ENCODE assay signal across 14 cellular contexts in the genomic region with DNA sequence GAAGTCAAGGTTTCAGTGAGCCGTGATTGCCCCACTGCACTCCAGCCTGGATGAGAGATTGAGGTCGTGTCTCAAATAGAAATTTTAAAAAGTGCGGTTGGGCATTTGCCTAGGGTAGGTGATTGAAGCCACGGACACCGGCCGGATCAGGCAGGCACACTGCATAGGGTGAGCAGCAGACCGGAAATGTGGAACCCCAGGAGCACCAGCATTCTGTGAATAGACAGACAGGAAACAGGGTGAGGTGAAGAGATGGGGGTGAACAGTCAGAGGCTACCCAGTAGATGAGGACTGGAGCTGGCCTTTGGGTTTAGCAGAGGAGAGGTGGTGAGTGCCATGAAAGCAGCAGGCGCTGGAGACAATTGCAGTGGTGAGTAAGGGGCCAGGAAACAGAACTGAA. TPM values are rescaled to one million over a fixed set of nuclear protein-coding genes. Genes with fewer than 3 reads are reported as not detected.
A peak's percentile ranks its signal among the peaks of the same experiment; 100 is the strongest.
DNase-seq lines count a peak whose midpoint lies in the region; ATAC-seq and TF ChIP-seq lines count a peak whose summit lies in the region.
"Had no signal": no experiment of that assay in that cellular context is flagged by ENCODE, and none has a peak within 500 bp of the region (broad histone marks: within the 10 kb centered on the region; RNA-seq: fewer than 3 reads in every experiment).

No MANE protein-coding gene starts in this region.

- no peak overlapping the region for H3K4me3 Mint-ChIP-seq in Caco-2 (ENCODE audit: unreplicated experiment)
- no peak overlapping the region for H3K4me3 Mint-ChIP-seq in chondrocyte (ENCODE audit: unreplicated experiment)
- H3K4me3 Mint-ChIP-seq in neural progenitor cell: peak overlapping the region; percentile 6

- no peaks in the 10 kb centered on the region for H3K27me3 ChIP-seq in Caco-2 (replicated peaks; ENCODE audit: control insufficient read depth, insufficient read depth, low read length)
- no peaks in the 10 kb centered on the region for H3K27me3 ChIP-seq in neural progenitor cell
- no peaks in the 10 kb centered on the region for H3K27me3 ChIP-seq in esophagus muscularis mucosa
- no peaks in the 10 kb centered on the region for H3K27me3 ChIP-seq in gastroesophageal sphincter

- no peak for ATAC-seq in gastroesophageal sphincter
- ATAC-seq: K562, left colon had no signal

- TF ChIP-seq CTCF in Caco-2 (IDR thresholded peaks at IDR 0.05; ENCODE audit: insufficient read depth in 1 of 2, low read depth in 1 of 2, low read length in 1 of 2, severe bottlenecking in 1 of 2, unreplicated experiment in 1 of 2) (no peak), NB4 (IDR thresholded peaks at IDR 0.05; ENCODE audit: low read depth, low read length) (no peak), chondrocyte (IDR thresholded peaks at IDR 0.05) (no peak), neural progenitor cell (IDR thresholded peaks at IDR 0.05) (no peak), esophagus muscularis mucosa (IDR thresholded peaks at IDR 0.05) (no peak), gastroesophageal sphincter (IDR thresholded peaks at IDR 0.05) (no peak)

- H4K20me1 ChIP-seq in neural progenitor cell (ENCODE audit: low read depth): peaks cover 40% of the 10 kb centered on the region

- H3K36me3 ChIP-seq in Caco-2 (ENCODE audit: control insufficient read depth, insufficient read depth, low read length): no peaks in the 10 kb centered on the region
- H3K36me3 ChIP-seq in neural progenitor cell: no peaks in the 10 kb centered on the region
- H3K36me3 ChIP-seq in esophagus muscularis mucosa: peaks cover 0 to 10% (median 8%) of the 10 kb centered on the region in 4 donors
- H3K36me3 ChIP-seq in gastroesophageal sphincter: peaks cover 0 to 8% of the 10 kb centered on the region in 2 donors

- H3K4me1 Mint-ChIP-seq in Caco-2 (ENCODE audit: low read depth, unreplicated experiment): peaks cover 20% of the 10 kb centered on the region
- peaks cover 30% of the 10 kb centered on the region for H3K4me1 Mint-ChIP-seq in chondrocyte (ENCODE audit: low read depth)
- H3K4me1 Mint-ChIP-seq in neural progenitor cell: peaks cover 27% of the 10 kb centered on the region

- H3F3A ChIP-seq in neural progenitor cell (ENCODE audit: low read depth): peaks cover 8% of the 10 kb centered on the region

- H3K36me3 Mint-ChIP-seq in Caco-2 (ENCODE audit: insufficient read depth, unreplicated experiment) (peaks cover 37% of the 10 kb centered on the region), chondrocyte (ENCODE audit: low read depth) (peaks cover 4% of the 10 kb centered on the region), neural progenitor cell (peaks cover 25% of the 10 kb centered on the region)

- POLR2A ChIA-PET in Caco-2 (lab: Charles Lee): no interaction called here

- H3K4me1 ChIP-seq in Caco-2 (peaks cover 6% of the 10 kb centered on the region; the same call in 1 of the 2 replicates), neural progenitor cell (peaks cover 22% of the 10 kb centered on the region), esophagus muscularis mucosa (peaks cover 0 to 5% (median 0%) of the 10 kb centered on the region in 4 donors), gastroesophageal sphincter (no peaks in the 10 kb centered on the region)

- H3K27me3 Mint-ChIP-seq in Caco-2 (ENCODE audit: insufficient read depth, unreplicated experiment) (no peaks in the 10 kb centered on the region), chondrocyte (ENCODE audit: low read depth) (no peaks in the 10 kb centered on the region), neural progenitor cell (ENCODE audit: insufficient read depth, low read depth) (peaks cover 11% of the 10 kb centered on the region)

- WGBS in esophagus muscularis mucosa: 79% methylated on average over 7 of the region's 8 CpGs
- WGBS in gastroesophageal sphincter (ENCODE audit: low coverage in 1 of 2), 2 donors: 73 to 86% methylated on average over 6 to 7 of the region's 8 CpGs

- peaks cover 83% of the 10 kb centered on the region for H3K79me2 ChIP-seq in neural progenitor cell (ENCODE audit: low read depth)

- no peak for DNase-seq in Caco-2
- peak; percentile 38 for DNase-seq in NB4 (ENCODE audit: low read depth)
- no peak for DNase-seq in chondrocyte (ENCODE audit: low spot score)
- DNase-seq in neural progenitor cell (ENCODE audit: low spot score): no peak
- no peak for DNase-seq in stimulated activated naive CD4-positive, alpha-beta T cell treated with Interleukin-2 at 50 U/mL for 16 hours (lab: John Stamatoyannopoulos, UW)
- DNase-seq in esophagus muscularis mucosa (ENCODE audit: extremely low spot score): no peak
- DNase-seq: activated naive CD4-positive, alpha-beta T cell treated with Interleukin-2 at 50 U/mL for 16 hours; foreskin fibroblast; left colon; NCI-H2171 treated with DMSO at 0.1 percent for 48 hours; NCI-H774; stimulated activated CD4-positive, alpha-beta T cell treated with anti-CD3 and anti-CD28 coated beads, Interleukin-2, amount 100 ng/mL, for 48 hours had no signal

- no peak overlapping the region for H3K9ac ChIP-seq in neural progenitor cell

- no peak for TF ChIP-seq EP300 in esophagus muscularis mucosa (IDR thresholded peaks at IDR 0.05)
- TF ChIP-seq EP300 in gastroesophageal sphincter (IDR thresholded peaks at IDR 0.05): no peak

- H3K27ac Mint-ChIP-seq in Caco-2 (ENCODE audit: unreplicated experiment) (peak overlapping the region; percentile 45), chondrocyte (ENCODE audit: unreplicated experiment) (peak overlapping the region; percentile 53), neural progenitor cell (peak overlapping the region; percentile 15)

- H3K9me3 Mint-ChIP-seq in Caco-2 (ENCODE audit: unreplicated experiment) (no peaks in the 10 kb centered on the region), chondrocyte (ENCODE audit: low read depth) (no peaks in the 10 kb centered on the region), neural progenitor cell (no peaks in the 10 kb centered on the region)

- H3K9me3 ChIP-seq in Caco-2 (no peaks in the 10 kb centered on the region), neural progenitor cell (ENCODE audit: low read depth) (no peaks in the 10 kb centered on the region), esophagus muscularis mucosa (no peaks in the 10 kb centered on the region), gastroesophageal sphincter (no peaks in the 10 kb centered on the region)

- H3K4me2 ChIP-seq in neural progenitor cell: no peak overlapping the region

- intact Hi-C loops in Caco-2 (cut with micrococcal nuclease; ENCODE audit: unreplicated experiment): no loop called here
- intact Hi-C loops in esophagus muscularis mucosa (cut with DNase I): no loop called here

- CTCF ChIA-PET in Caco-2 (lab: Charles Lee): no interaction called here

- BruUV-seq in Caco-2 (replicated peaks; lab: Mats Ljungman, UMichigan): no TSS peak

- H3K4me3 ChIP-seq in Caco-2 (ENCODE audit: low read depth, low read length) (no peak overlapping the region), NB4 (ENCODE audit: low read depth, low read length) (peak overlapping the region; percentile 48), neural progenitor cell (no peak overlapping the region), esophagus muscularis mucosa (no peak overlapping the region), gastroesophageal sphincter (no peak overlapping the region)
- H3K4me3 ChIP-seq: K562 had no signal

- H3K27ac ChIP-seq in neural progenitor cell (no peak overlapping the region), esophagus muscularis mucosa (replicated peaks in 1 of 4) (no peak overlapping the region), gastroesophageal sphincter (no peak overlapping the region)

- no peak overlapping the region for H2AFZ ChIP-seq in neural progenitor cell (replicated peaks)

- TF ChIP-seq POLR2A in NB4 (IDR thresholded peaks at IDR 0.05; ENCODE audit: extremely low read depth, insufficient read length) (no peak), esophagus muscularis mucosa (IDR thresholded peaks at IDR 0.05; ENCODE audit: low read depth) (no peak), gastroesophageal sphincter (IDR thresholded peaks at IDR 0.05) (no peak)

RNA-seq across cellular contexts. Expression of a gene that starts 43.5 kb away (rescaled TPM):
- total RNA-seq in Caco-2 (2022) (148 TPM in 2 replicates), chondrocyte (60.2 to 63.5 TPM (median 62.6 TPM) in 3 replicates), neural progenitor cell (ENCODE audit: low replicate concordance) (42.6 and 44.5 TPM in 2 replicates), esophagus muscularis mucosa (10 to 100 TPM; 46.3 to 51.5 (median 47.2) TPM), gastroesophageal sphincter (10 to 100 TPM; 54.3 to 68.8 (median 61.5) TPM)
